In genomic region chr7:6008668-6009611, GRCh38 we compare ENCODE assay signal across 1 cellular context.
TF ChIP-seq lines count a peak whose summit lies in the region.

Gene AIMP2 (plus strand): TSS chr7:6009272. CDS start chr7:6009364, 92 bp downstream.
Gene PMS2 (minus strand): TSS chr7:6009049. CDS start chr7:6009019, 30 bp downstream.

TF ChIP-seq in HepG2, 621 proteins besides CTCF, POLR2A, EP300 and RAD21 (continued from another document and continues in another):
- TF ChIP-seq ZNF512B (CRISPR knock-in tag; IDR thresholded peaks at IDR 0.05; ENCODE audit: borderline replicate concordance) (0 out of 2 replicates have a peak, but pooled peaks have one; percentile 50), HMG20A (CRISPR knock-in tag; IDR thresholded peaks at IDR 0.05; ENCODE audit: borderline replicate concordance) (peak; percentile 47; the same call in 1 of the 2 replicates), ZNF598 (CRISPR knock-in tag; IDR thresholded peaks at IDR 0.05; ENCODE audit: borderline replicate concordance) (peak; percentile 99), ZNF777 (CRISPR knock-in tag; IDR thresholded peaks at IDR 0.05) (peak; percentile 86), ZBTB10 (CRISPR knock-in tag; IDR thresholded peaks at IDR 0.05; ENCODE audit: borderline replicate concordance) (peak; percentile 92), ZNF761 (CRISPR knock-in tag; conservative IDR thresholded peaks at IDR 0.05) (peak; percentile 99), ZBTB7A (CRISPR knock-in tag; IDR thresholded peaks at IDR 0.05) (peak; percentile 98), MEF2D (CRISPR knock-in tag; IDR thresholded peaks at IDR 0.05) (peak; percentile 93), E2F1 (CRISPR knock-in tag; IDR thresholded peaks at IDR 0.05) (peak; percentile 90), SP2 (CRISPR knock-in tag; IDR thresholded peaks at IDR 0.05) (peak; percentile 91), ZNF773 (CRISPR knock-in tag; IDR thresholded peaks at IDR 0.05; ENCODE audit: borderline replicate concordance) (peak; percentile 99), RORA (CRISPR knock-in tag; IDR thresholded peaks at IDR 0.05) (peak; percentile 96), SMC3 (IDR thresholded peaks at IDR 0.05; ENCODE audit: low read length) (no peak), TRIM22 (IDR thresholded peaks at IDR 0.05) (no peak), ZNF142 (CRISPR knock-in tag; IDR thresholded peaks at IDR 0.05) (peak; percentile 98), RBM39 (IDR thresholded peaks at IDR 0.05; ENCODE audit: low read depth, low read length, poor library complexity, severe bottlenecking) (peak; percentile 86), ZMYM3 (CRISPR knock-in tag; IDR thresholded peaks at IDR 0.05) (peak; percentile 49), ZNF451 (CRISPR knock-in tag; IDR thresholded peaks at IDR 0.05) (peak; percentile 100), UBTF (CRISPR knock-in tag; IDR thresholded peaks at IDR 0.05) (peak; percentile 94), PRDM4 (CRISPR knock-in tag; IDR thresholded peaks at IDR 0.05; ENCODE audit: borderline replicate concordance) (peak; percentile 78), ZC3H4 (CRISPR knock-in tag; IDR thresholded peaks at IDR 0.05; ENCODE audit: borderline replicate concordance) (no peak; the same call in 1 of the 2 replicates), SP1 (IDR thresholded peaks at IDR 0.05) (no peak), SP1 (CRISPR knock-in tag; IDR thresholded peaks at IDR 0.05) (peak; percentile 86), ZNF350 (CRISPR knock-in tag; IDR thresholded peaks at IDR 0.05; ENCODE audit: borderline replicate concordance, low read depth) (peak; percentile 97), NFKB2 (CRISPR knock-in tag; IDR thresholded peaks at IDR 0.05; ENCODE audit: borderline replicate concordance) (peak; percentile 99), ZNF576 (CRISPR knock-in tag; IDR thresholded peaks at IDR 0.05) (peak; percentile 96), POGK (CRISPR knock-in tag; conservative IDR thresholded peaks at IDR 0.05) (peak; percentile 99), ERF (CRISPR knock-in tag; IDR thresholded peaks at IDR 0.05) (peak; percentile 100)
